In the genomic region with DNA sequence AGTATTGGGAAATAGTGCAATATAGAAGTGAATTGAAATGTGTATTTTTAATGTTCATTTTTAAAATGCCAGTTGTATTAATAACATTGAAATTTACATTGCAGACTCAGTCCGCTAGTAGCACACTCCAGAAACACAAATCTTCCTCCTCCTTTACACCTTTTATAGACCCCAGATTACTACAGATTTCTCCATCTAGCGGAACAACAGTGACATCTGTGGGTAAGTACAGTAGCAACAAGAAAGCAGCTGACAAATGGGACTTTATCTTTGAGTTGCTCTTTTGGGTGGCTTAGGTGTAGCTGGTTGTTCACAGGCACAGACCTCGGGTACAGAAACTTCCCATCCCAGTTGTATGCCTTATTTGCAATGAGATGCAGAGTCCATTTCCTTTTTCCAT, we compare ENCODE assay signal across 14 cellular contexts.
DNase-seq lines count a peak whose midpoint lies in the region; ATAC-seq, FAIRE-seq and TF ChIP-seq lines count a peak whose summit lies in the region.
"Had no signal": no experiment of that assay in that cellular context is flagged by ENCODE, and none has a peak within 500 bp of the region (broad histone marks: within the 10 kb centered on the region; RNA-seq: fewer than 3 reads in every experiment).

No MANE protein-coding gene starts in this region.

- ATAC-seq in GM12878, result peak; percentile 55; the same call in 2 of the 3 replicates
- no peak for ATAC-seq in GM18520 (IDR thresholded peaks at IDR 0.05; ENCODE audit: unreplicated experiment)
- ATAC-seq: naive thymus-derived CD8-positive, alpha-beta T cell had no signal

- no TSS peak for BruUV-seq in GM12878 (replicated peaks; lab: Mats Ljungman, UMichigan)

- CTCF ChIA-PET in GM12878 (lab: Yijun Ruan, JAX), result interaction anchor here (0.6 to 2.7 kb wide), 22 partner anchors 8 to 577 kb away, joined by 3 to 20 read pairs (median 4); a partner anchor contains a TSS

- SMC1A ChIA-PET in GM12878 (lab: Charles Lee; ENCODE audit: uncharacterized antibody, unreplicated experiment), result interaction anchor here (0.9 to 2.0 kb wide), 9 partner anchors 11 to 524 kb away, joined by 3 to 7 read pairs (median 5); no protein-coding TSS in a partner anchor

- H3K9me3 Mint-ChIP-seq in osteocyte (ENCODE audit: unreplicated experiment), result no peaks in the 10 kb centered on the region
- H3K9me3 Mint-ChIP-seq in T-helper 2 cell treated with Interferon-gamma antibody and Interleukin-4, amounts not matched to agents 5 μg/mL and 100 μg/mL, for 36 hours, result no peaks in the 10 kb centered on the region
- H3K9me3 Mint-ChIP-seq: naive thymus-derived CD8-positive, alpha-beta T cell had no signal

- peak; percentile 47 for DNase-seq in NCI-H2171 treated with DMSO at 0.1 percent for 48 hours (lab: John Stamatoyannopoulos, UW)
- DNase-seq in NCI-H2171 (lab: John Stamatoyannopoulos, UW), result no peak
- DNase-seq in KBM-7, result peak; percentile 25
- DNase-seq in GM12878 (ENCODE audit: low read depth, low spot score), result no peak
- DNase-seq in osteocyte (ENCODE audit: extremely low spot score, unreplicated experiment), result no peak
- no peak for DNase-seq in SHP77 treated with DMSO at 0.1 percent for 48 hours (lab: John Stamatoyannopoulos, UW)
- DNase-seq in T-helper 2 cell treated with Interferon-gamma antibody and Interleukin-4, amounts not matched to agents 5 μg/mL and 100 μg/mL, for 36 hours (ENCODE audit: low spot score), result no peak
- DNase-seq: glutamatergic neuron; stimulated activated CD4-positive, alpha-beta T cell treated with anti-CD3 and anti-CD28 coated beads, Interleukin-4, amount 100 ng/mL, for 4 hours; upper lobe of left lung had no signal

- H4K20me1 ChIP-seq in GM12878 (ENCODE audit: control insufficient read depth, insufficient read depth), result no peaks in the 10 kb centered on the region

- intact Hi-C loops in GM12878 (cut with micrococcal nuclease; ENCODE audit: unreplicated experiment), result loop anchor here (10.0 kb wide), 2 partner anchors 459 to 529 kb away; no protein-coding TSS in a partner anchor

- H2AFZ ChIP-seq in GM12878 (ENCODE audit: control insufficient read depth, low read depth, low read length), result no peak overlapping the region

- peaks cover 57% of the 10 kb centered on the region for H3K36me3 Mint-ChIP-seq in osteocyte (ENCODE audit: unreplicated experiment)
- H3K36me3 Mint-ChIP-seq in T-helper 2 cell treated with Interferon-gamma antibody and Interleukin-4, amounts not matched to agents 5 μg/mL and 100 μg/mL, for 36 hours (ENCODE audit: low read depth), result peaks cover 60% of the 10 kb centered on the region

- no peak overlapping the region for H3K4me2 ChIP-seq in GM12878 (ENCODE audit: control insufficient read depth, insufficient read depth)

- 58% methylated on average over 3 of the region's 3 CpGs for WGBS in GM12878 (ENCODE audit: insufficient coverage, insufficient replicate concordance, low lambda C conversion rate, missing lambda C conversion rate)

- no peak for FAIRE-seq in GM12878 (lab: Jason Lieb, UNC)
- FAIRE-seq: RCC 7860 had no signal

- no peak overlapping the region for H3K4me3 ChIP-seq in GM12878
- H3K4me3 ChIP-seq: ascending aorta, upper lobe of left lung had no signal

- H3K36me3 ChIP-seq in GM12878 (ENCODE audit: control insufficient read depth in 2 of 2, insufficient read depth in 2 of 2, low read length in 1 of 2), result peaks cover 0 to 2% of the 10 kb centered on the region in 2 experiments; a peak in 2 of 4 replicates

- no peak overlapping the region for H3K27ac Mint-ChIP-seq in osteocyte (ENCODE audit: unreplicated experiment)
- no peak overlapping the region for H3K27ac Mint-ChIP-seq in T-helper 2 cell treated with Interferon-gamma antibody and Interleukin-4, amounts not matched to agents 5 μg/mL and 100 μg/mL, for 36 hours

- no peaks in the 10 kb centered on the region for H3K4me1 ChIP-seq in GM12878 (ENCODE audit: control insufficient read depth, insufficient read depth, low read length)
- H3K4me1 ChIP-seq: ascending aorta, upper lobe of left lung had no signal

- no peaks in the 10 kb centered on the region for H3K9me3 ChIP-seq in GM12878 (replicated peaks; ENCODE audit: control insufficient read depth, insufficient read depth, low read length)
- H3K9me3 ChIP-seq: ascending aorta, upper lobe of left lung had no signal

- RAD21 ChIA-PET in GM12878 (lab: Charles Lee; ENCODE audit: unreplicated experiment), result interaction anchor here (0.9 to 1.5 kb wide), 9 partner anchors 10 to 455 kb away, joined by 3 to 10 read pairs (median 5); no protein-coding TSS in a partner anchor

- H3K27me3 ChIP-seq in GM12878 (replicated peaks in 1 of 2; ENCODE audit: control insufficient read depth in 2 of 2, insufficient read depth in 2 of 2, low read length in 1 of 2), result no peaks in the 10 kb centered on the region
- H3K27me3 ChIP-seq: ascending aorta, upper lobe of left lung had no signal

- TF ChIP-seq CTCF in GM12878 (IDR thresholded peaks at IDR 0.05 in 2 of 3, conservative IDR thresholded peaks at IDR 0.05 in 1 of 3; ENCODE audit: control insufficient read depth in 2 of 3, extremely low read depth in 1 of 3, insufficient read depth in 1 of 3, low read depth in 3 of 3, low read length in 3 of 3), result peak; percentile 11 to 48 (median 29); a peak in 3 of 6 replicates
- peak; percentile 50 for TF ChIP-seq CTCF in osteocyte (IDR thresholded peaks at IDR 0.05)

- TF ChIP-seq EP300 in GM12878 (IDR thresholded peaks at IDR 0.05; ENCODE audit: borderline replicate concordance in 1 of 2, control insufficient read depth in 1 of 2, low read depth in 2 of 2, low read length in 2 of 2), result no peak

- POLR2A ChIA-PET in GM12878 (lab: Charles Lee), result no interaction called here

- no peak for TF ChIP-seq POLR2A in GM12878 (IDR thresholded peaks at IDR 0.05; ENCODE audit: low read depth, low read length)

- TF ChIP-seq RAD21 in GM12878 (IDR thresholded peaks at IDR 0.05; ENCODE audit: insufficient read depth, low read depth, low read length), result peak; percentile 66

- in situ Hi-C loops in KBM-7 (cut with MboI; ENCODE audit: low pct_unique_long_range_greater_than_20kb, low sequenced_read_pairs), result no loop called here
- in situ Hi-C loops in GM12878 (cut with MboI), result no loop called here

- no peaks in the 10 kb centered on the region for H3K4me1 Mint-ChIP-seq in osteocyte (ENCODE audit: unreplicated experiment)
- peaks cover 9% of the 10 kb centered on the region for H3K4me1 Mint-ChIP-seq in T-helper 2 cell treated with Interferon-gamma antibody and Interleukin-4, amounts not matched to agents 5 μg/mL and 100 μg/mL, for 36 hours (ENCODE audit: low read depth)

- H3K9ac ChIP-seq in GM12878 (ENCODE audit: control insufficient read depth, insufficient read depth, low read length), result no peak overlapping the region

- no peak overlapping the region for H3K4me3 Mint-ChIP-seq in osteocyte (ENCODE audit: unreplicated experiment)
- no peak overlapping the region for H3K4me3 Mint-ChIP-seq in T-helper 2 cell treated with Interferon-gamma antibody and Interleukin-4, amounts not matched to agents 5 μg/mL and 100 μg/mL, for 36 hours
- H3K4me3 Mint-ChIP-seq: naive thymus-derived CD8-positive, alpha-beta T cell had no signal

- H3K27me3 Mint-ChIP-seq in osteocyte (ENCODE audit: unreplicated experiment), result no peaks in the 10 kb centered on the region
- no peaks in the 10 kb centered on the region for H3K27me3 Mint-ChIP-seq in T-helper 2 cell treated with Interferon-gamma antibody and Interleukin-4, amounts not matched to agents 5 μg/mL and 100 μg/mL, for 36 hours (ENCODE audit: low read depth)
- H3K27me3 Mint-ChIP-seq: naive thymus-derived CD8-positive, alpha-beta T cell had no signal

- H3K27ac ChIP-seq in GM12878 (ENCODE audit: control insufficient read depth, insufficient read depth), result no peak overlapping the region
- H3K27ac ChIP-seq: ascending aorta, upper lobe of left lung had no signal

- H3K79me2 ChIP-seq in GM12878 (ENCODE audit: control insufficient read depth, insufficient read depth, low read length), result no peaks in the 10 kb centered on the region

TF ChIP-seq in GM12878, 131 proteins besides CTCF, POLR2A, EP300 and RAD21:
- TF ChIP-seq SMC3 (IDR thresholded peaks at IDR 0.05; ENCODE audit: borderline replicate concordance, low read length) (peak; percentile 20; the same call in 1 of the 2 replicates), SUPT20H (IDR thresholded peaks at IDR 0.05; ENCODE audit: borderline replicate concordance, control insufficient read depth, low read depth, low read length) (no peak)

Comparison
In these comparisons a context has a peak if more than half of its experiments do, and no peak if none do; other contexts are left out.
1. DNase-seq: peak in NCI-H2171 treated with DMSO at 0.1 percent for 48 hours (single experiment) and KBM-7 (single experiment); none in NCI-H2171 (single experiment), GM12878 (single experiment), osteocyte (single experiment), SHP77 treated with DMSO at 0.1 percent for 48 hours (single experiment) and T-helper 2 cell treated with Interferon-gamma antibody and Interleukin-4, amounts not matched to agents 5 μg/mL and 100 μg/mL, for 36 hours (single experiment).